1 cellular context compared by ENCODE assay signal in the genomic region with DNA sequence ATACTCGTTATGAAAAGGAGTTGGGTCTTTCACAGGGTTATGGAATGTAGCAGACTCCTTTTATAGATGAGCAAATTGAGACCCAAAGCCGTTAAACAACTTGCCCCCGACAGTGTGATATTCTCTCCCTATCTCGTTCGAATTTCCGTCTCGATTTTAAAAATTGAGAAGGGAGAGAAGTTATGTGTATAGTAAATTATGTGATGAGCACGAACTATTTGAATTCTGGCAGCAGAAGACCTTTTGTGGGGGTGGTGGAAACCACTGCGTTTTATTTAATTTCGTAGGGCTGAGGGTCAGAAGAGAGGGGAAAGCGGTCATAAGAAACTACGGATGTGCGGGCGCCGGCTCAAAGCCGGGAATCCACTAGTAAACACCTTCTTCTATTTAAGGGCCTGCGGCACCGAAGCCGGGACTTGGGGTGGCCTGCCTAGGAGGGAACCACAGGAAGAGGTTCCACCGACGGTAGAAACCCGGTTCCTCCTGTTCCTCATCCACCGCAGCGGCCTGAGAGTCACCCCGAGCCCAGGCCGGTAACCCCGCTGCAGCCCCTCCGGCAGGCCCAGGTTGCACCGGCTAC.
TF ChIP-seq lines count a peak whose summit lies in the region.

No MANE protein-coding gene starts in this region.

TF ChIP-seq in SK-N-SH treated with all-trans-retinoic acid at 6 μM for 48 hours, 23 proteins besides CTCF, POLR2A, EP300 and RAD21 (continued from another document):
- TF ChIP-seq, protein P1, sequence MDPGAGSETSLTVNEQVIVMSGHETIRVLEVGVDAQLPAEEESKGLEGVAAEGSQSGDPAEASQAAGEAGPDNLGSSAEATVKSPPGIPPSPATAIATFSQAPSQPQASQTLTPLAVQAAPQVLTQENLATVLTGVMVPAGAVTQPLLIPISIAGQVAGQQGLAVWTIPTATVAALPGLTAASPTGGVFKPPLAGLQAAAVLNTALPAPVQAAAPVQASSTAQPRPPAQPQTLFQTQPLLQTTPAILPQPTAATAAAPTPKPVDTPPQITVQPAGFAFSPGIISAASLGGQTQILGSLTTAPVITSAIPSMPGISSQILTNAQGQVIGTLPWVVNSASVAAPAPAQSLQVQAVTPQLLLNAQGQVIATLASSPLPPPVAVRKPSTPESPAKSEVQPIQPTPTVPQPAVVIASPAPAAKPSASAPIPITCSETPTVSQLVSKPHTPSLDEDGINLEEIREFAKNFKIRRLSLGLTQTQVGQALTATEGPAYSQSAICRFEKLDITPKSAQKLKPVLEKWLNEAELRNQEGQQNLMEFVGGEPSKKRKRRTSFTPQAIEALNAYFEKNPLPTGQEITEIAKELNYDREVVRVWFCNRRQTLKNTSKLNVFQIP (CRISPR knock-in tag; IDR thresholded peaks at IDR 0.05; ENCODE audit: borderline replicate concordance, low read depth): no peak
- TF ChIP-seq ZNF8 (CRISPR knock-in tag; IDR thresholded peaks at IDR 0.05) (no peak), TCF4 (CRISPR knock-in tag; IDR thresholded peaks at IDR 0.05; ENCODE audit: borderline replicate concordance) (no peak), BACH2 (CRISPR knock-in tag; IDR thresholded peaks at IDR 0.05; ENCODE audit: borderline replicate concordance) (no peak), ZFP3 (CRISPR knock-in tag; IDR thresholded peaks at IDR 0.05) (no peak)
- TF ChIP-seq, protein P2, sequence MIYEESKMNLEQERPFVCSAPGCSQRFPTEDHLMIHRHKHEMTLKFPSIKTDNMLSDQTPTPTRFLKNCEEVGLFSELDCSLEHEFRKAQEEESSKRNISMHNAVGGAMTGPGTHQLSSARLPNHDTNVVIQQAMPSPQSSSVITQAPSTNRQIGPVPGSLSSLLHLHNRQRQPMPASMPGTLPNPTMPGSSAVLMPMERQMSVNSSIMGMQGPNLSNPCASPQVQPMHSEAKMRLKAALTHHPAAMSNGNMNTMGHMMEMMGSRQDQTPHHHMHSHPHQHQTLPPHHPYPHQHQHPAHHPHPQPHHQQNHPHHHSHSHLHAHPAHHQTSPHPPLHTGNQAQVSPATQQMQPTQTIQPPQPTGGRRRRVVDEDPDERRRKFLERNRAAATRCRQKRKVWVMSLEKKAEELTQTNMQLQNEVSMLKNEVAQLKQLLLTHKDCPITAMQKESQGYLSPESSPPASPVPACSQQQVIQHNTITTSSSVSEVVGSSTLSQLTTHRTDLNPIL (CRISPR knock-in tag; IDR thresholded peaks at IDR 0.05; ENCODE audit: low read depth): no peak
TF ChIP-seq in SK-N-SH treated with all-trans-retinoic acid at 6 μM for 48 hours: peak in this region for 0.
